In genomic region chr16:398551-399277, GRCh38 we compare ENCODE assay signal across 1 cellular context.
A peak's percentile ranks its signal among the peaks of the same experiment; 100 is the strongest.
TF ChIP-seq lines count a peak whose summit lies in the region.

No MANE protein-coding gene starts in this region.

TF ChIP-seq in HepG2, 621 proteins besides CTCF, POLR2A, EP300 and RAD21:
- TF ChIP-seq PBX2 (CRISPR knock-in tag; IDR thresholded peaks at IDR 0.05) (no peak), KLF12 (CRISPR knock-in tag; IDR thresholded peaks at IDR 0.05; ENCODE audit: borderline replicate concordance) (no peak), NKX3-1 (CRISPR knock-in tag; IDR thresholded peaks at IDR 0.05) (no peak), FIP1L1 (IDR thresholded peaks at IDR 0.05; ENCODE audit: borderline replicate concordance, insufficient read depth, low read depth, low read length) (no peak), ZNF607 (CRISPR knock-in tag; IDR thresholded peaks at IDR 0.05; ENCODE audit: borderline replicate concordance) (no peak), ZNF619 (CRISPR knock-in tag; IDR thresholded peaks at IDR 0.05) (no peak), ZNF260 (CRISPR knock-in tag; IDR thresholded peaks at IDR 0.05; ENCODE audit: borderline replicate concordance, low read depth) (no peak), PITX1 (CRISPR knock-in tag; IDR thresholded peaks at IDR 0.05) (no peak), ZC3H13 (CRISPR knock-in tag; IDR thresholded peaks at IDR 0.05) (no peak), CREB1 (IDR thresholded peaks at IDR 0.05) (no peak), CREB1 (CRISPR knock-in tag; IDR thresholded peaks at IDR 0.05) (no peak), AKAP8 (CRISPR knock-in tag; IDR thresholded peaks at IDR 0.05) (peak; percentile 64), ZNF382 (CRISPR knock-in tag; IDR thresholded peaks at IDR 0.05; ENCODE audit: borderline replicate concordance) (no peak), AGO2 (optimal IDR thresholded peaks at IDR 0.05; ENCODE audit: low read depth, low read length) (peak; percentile 92), KAT2B (IDR thresholded peaks at IDR 0.05; ENCODE audit: borderline replicate concordance, low read depth, low read length) (no peak), CBX5 (CRISPR knock-in tag; IDR thresholded peaks at IDR 0.05; ENCODE audit: borderline replicate concordance) (no peak), NFIC (IDR thresholded peaks at IDR 0.05; ENCODE audit: low read length) (no peak), CREM (IDR thresholded peaks at IDR 0.05) (no peak), CREM (CRISPR knock-in tag; IDR thresholded peaks at IDR 0.05) (no peak), MXD3 (CRISPR knock-in tag; IDR thresholded peaks at IDR 0.05) (no peak), RBFOX2 (IDR thresholded peaks at IDR 0.05; ENCODE audit: low read depth, low read length) (peak; percentile 59), KDM3A (CRISPR knock-in tag; IDR thresholded peaks at IDR 0.05; ENCODE audit: low read depth) (no peak), ZNF333 (CRISPR knock-in tag; IDR thresholded peaks at IDR 0.05; ENCODE audit: borderline replicate concordance) (no peak), ZNF781 (CRISPR knock-in tag; IDR thresholded peaks at IDR 0.05; ENCODE audit: borderline replicate concordance, not compliant biosample characterization) (no peak), ZNF83 (CRISPR knock-in tag; IDR thresholded peaks at IDR 0.05; ENCODE audit: borderline replicate concordance) (no peak), ZNF207 (IDR thresholded peaks at IDR 0.05; ENCODE audit: borderline replicate concordance) (no peak)
- TF ChIP-seq, protein P1, sequence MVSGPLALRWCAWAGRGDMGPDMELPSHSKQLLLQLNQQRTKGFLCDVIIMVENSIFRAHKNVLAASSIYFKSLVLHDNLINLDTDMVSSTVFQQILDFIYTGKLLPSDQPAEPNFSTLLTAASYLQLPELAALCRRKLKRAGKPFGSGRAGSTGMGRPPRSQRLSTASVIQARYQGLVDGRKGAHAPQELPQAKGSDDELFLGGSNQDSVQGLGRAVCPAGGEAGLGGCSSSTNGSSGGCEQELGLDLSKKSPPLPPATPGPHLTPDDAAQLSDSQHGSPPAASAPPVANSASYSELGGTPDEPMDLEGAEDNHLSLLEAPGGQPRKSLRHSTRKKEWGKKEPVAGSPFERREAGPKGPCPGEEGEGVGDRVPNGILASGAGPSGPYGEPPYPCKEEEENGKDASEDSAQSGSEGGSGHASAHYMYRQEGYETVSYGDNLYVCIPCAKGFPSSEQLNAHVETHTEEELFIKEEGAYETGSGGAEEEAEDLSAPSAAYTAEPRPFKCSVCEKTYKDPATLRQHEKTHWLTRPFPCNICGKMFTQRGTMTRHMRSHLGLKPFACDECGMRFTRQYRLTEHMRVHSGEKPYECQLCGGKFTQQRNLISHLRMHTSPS (CRISPR knock-in tag; IDR thresholded peaks at IDR 0.05; ENCODE audit: low read depth), result no peak
- TF ChIP-seq, protein P2, sequence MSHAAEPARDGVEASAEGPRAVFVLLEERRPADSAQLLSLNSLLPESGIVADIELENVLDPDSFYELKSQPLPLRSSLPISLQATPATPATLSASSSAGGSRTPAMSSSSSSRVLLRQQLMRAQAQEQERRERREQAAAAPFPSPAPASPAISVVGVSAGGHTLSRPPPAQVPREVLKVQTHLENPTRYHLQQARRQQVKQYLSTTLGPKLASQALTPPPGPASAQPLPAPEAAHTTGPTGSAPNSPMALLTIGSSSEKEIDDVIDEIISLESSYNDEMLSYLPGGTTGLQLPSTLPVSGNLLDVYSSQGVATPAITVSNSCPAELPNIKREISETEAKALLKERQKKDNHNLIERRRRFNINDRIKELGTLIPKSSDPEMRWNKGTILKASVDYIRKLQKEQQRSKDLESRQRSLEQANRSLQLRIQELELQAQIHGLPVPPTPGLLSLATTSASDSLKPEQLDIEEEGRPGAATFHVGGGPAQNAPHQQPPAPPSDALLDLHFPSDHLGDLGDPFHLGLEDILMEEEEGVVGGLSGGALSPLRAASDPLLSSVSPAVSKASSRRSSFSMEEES (CRISPR knock-in tag; IDR thresholded peaks at IDR 0.05), result no peak
- TF ChIP-seq, protein P3, sequence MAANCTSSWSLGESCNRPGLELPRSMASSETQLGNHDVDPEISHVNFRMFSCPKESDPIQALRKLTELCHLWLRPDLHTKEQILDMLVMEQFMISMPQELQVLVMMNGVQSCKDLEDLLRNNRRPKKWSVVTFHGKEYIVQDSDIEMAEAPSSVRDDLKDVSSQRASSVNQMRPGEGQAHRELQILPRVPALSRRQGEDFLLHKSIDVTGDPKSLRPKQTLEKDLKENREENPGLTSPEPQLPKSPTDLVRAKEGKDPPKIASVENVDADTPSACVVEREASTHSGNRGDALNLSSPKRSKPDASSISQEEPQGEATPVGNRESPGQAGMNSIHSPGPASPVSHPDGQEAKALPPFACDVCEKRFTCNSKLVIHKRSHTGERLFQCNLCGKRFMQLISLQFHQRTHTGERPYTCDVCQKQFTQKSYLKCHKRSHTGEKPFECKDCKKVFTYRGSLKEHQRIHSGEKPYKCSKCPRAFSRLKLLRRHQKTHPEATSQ (CRISPR knock-in tag; IDR thresholded peaks at IDR 0.05; ENCODE audit: borderline replicate concordance), result no peak
- TF ChIP-seq, protein P4, sequence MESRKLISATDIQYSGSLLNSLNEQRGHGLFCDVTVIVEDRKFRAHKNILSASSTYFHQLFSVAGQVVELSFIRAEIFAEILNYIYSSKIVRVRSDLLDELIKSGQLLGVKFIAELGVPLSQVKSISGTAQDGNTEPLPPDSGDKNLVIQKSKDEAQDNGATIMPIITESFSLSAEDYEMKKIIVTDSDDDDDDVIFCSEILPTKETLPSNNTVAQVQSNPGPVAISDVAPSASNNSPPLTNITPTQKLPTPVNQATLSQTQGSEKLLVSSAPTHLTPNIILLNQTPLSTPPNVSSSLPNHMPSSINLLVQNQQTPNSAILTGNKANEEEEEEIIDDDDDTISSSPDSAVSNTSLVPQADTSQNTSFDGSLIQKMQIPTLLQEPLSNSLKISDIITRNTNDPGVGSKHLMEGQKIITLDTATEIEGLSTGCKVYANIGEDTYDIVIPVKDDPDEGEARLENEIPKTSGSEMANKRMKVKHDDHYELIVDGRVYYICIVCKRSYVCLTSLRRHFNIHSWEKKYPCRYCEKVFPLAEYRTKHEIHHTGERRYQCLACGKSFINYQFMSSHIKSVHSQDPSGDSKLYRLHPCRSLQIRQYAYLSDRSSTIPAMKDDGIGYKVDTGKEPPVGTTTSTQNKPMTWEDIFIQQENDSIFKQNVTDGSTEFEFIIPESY (CRISPR knock-in tag; IDR thresholded peaks at IDR 0.05), result peak; percentile 89
